ENCODE assay signal across 9 cellular contexts in the genomic region with DNA sequence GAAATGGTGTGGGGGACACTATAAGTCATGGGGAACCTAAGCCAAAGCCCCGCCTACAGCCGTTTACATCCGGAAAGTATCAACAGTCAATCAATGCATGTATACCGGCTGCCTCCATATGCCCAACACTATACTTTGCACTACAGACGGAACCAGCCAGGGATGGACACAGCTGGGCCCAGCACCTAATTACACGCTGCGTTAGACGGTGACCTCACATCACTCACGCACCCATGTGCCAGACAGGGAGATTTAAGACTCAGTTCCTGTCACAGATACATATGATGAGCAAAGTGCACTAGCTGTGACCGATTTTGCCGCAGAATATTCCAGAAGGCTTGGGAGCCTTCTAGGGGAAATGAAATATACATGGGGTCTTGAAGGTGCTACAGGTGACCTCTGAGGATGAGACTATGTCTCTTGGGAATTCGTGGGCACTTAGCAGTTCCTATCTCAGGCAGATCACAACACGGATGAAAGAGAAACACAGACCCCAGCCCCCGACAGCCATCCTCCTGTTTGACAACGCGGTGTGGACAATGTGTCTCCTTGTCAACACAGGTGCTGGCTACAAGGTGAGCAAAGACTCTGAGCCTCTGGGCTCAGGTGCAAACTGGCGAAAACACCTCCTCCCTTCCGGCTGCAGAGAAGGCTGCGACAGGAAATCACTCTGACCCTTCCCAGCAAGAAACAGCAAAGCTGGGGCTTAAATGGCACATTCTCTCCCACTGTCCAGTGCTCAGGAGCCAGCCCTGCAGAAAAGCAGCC. TPM values are rescaled to one million over a fixed set of nuclear protein-coding genes. Genes with fewer than 3 reads are reported as not detected.
A peak's percentile ranks its signal among the peaks of the same experiment; 100 is the strongest.
DNase-seq lines count a peak whose midpoint lies in the region; TF ChIP-seq lines count a peak whose summit lies in the region.
"Had no signal": no experiment of that assay in that cellular context is flagged by ENCODE, and none has a peak within 500 bp of the region (broad histone marks: within the 10 kb centered on the region; RNA-seq: fewer than 3 reads in every experiment).

No MANE protein-coding gene starts in this region.

- H3K4me3 Mint-ChIP-seq in T-helper 1 cell treated with Interleukin-12 subunit alpha and Interleukin-12 subunit beta and Interleukin-4 antibody, amounts not matched to agents 30 μg/mL and 1 μg/mL, for 36 hours: peak overlapping the region; percentile 25
- H3K4me3 Mint-ChIP-seq in immature natural killer cell: peak overlapping the region; percentile 68 to 96 (median 71)

- peaks cover 39 to 92% (median 83%) of the 10 kb centered on the region in 5 donors for H3K4me1 ChIP-seq in subcutaneous abdominal adipose tissue (ENCODE audit: control insufficient read depth in 5 of 5, insufficient read depth in 5 of 5, low read length in 5 of 5)

- TF ChIP-seq CTCF in WI38 (IDR thresholded peaks at IDR 0.05; ENCODE audit: low read depth, low read length): no peak

- DNase-seq in T-helper 1 cell (no peak), immature natural killer cell (no peak), activated gamma-delta T cell (lab: John Stamatoyannopoulos, UW) (no peak), SHP77 treated with DMSO at 0.1 percent for 48 hours (lab: John Stamatoyannopoulos, UW) (no peak)
- DNase-seq in activated CD4-positive, alpha-beta T cell treated with anti-CD3 and anti-CD28 coated beads for 1 hour: no peak
- DNase-seq: foreskin melanocyte had no signal

- H3K9me3 Mint-ChIP-seq in T-helper 1 cell treated with Interleukin-12 subunit alpha and Interleukin-12 subunit beta and Interleukin-4 antibody, amounts not matched to agents 30 μg/mL and 1 μg/mL, for 36 hours: no peaks in the 10 kb centered on the region
- H3K9me3 Mint-ChIP-seq in immature natural killer cell: no peaks in the 10 kb centered on the region

- H3K27me3 ChIP-seq in subcutaneous abdominal adipose tissue (ENCODE audit: control insufficient read depth in 5 of 5, insufficient read depth in 4 of 5, low read length in 5 of 5): no peaks in the 10 kb centered on the region

- H3K4me1 Mint-ChIP-seq in T-helper 1 cell treated with Interleukin-12 subunit alpha and Interleukin-12 subunit beta and Interleukin-4 antibody, amounts not matched to agents 30 μg/mL and 1 μg/mL, for 36 hours (ENCODE audit: low read depth): peaks cover 49% of the 10 kb centered on the region
- peaks cover 72 to 73% of the 10 kb centered on the region in 2 donors for H3K4me1 Mint-ChIP-seq in immature natural killer cell

- peak overlapping the region; percentile 20 for H3K27ac Mint-ChIP-seq in T-helper 1 cell treated with Interleukin-12 subunit alpha and Interleukin-12 subunit beta and Interleukin-4 antibody, amounts not matched to agents 30 μg/mL and 1 μg/mL, for 36 hours
- peak overlapping the region; percentile 89 to 95 (median 90) for H3K27ac Mint-ChIP-seq in immature natural killer cell

- no peaks in the 10 kb centered on the region for H3K9me3 ChIP-seq in subcutaneous abdominal adipose tissue (ENCODE audit: control insufficient read depth in 5 of 5, low read length in 5 of 5)

- peak overlapping the region; percentile 98 for H3K27ac ChIP-seq in subcutaneous abdominal adipose tissue (ENCODE audit: low read depth, low read length)

- H3K36me3 Mint-ChIP-seq in T-helper 1 cell treated with Interleukin-12 subunit alpha and Interleukin-12 subunit beta and Interleukin-4 antibody, amounts not matched to agents 30 μg/mL and 1 μg/mL, for 36 hours (ENCODE audit: low read depth): peaks cover 22% of the 10 kb centered on the region
- H3K36me3 Mint-ChIP-seq in immature natural killer cell: peaks cover 0 to 11% (median 5%) of the 10 kb centered on the region in 3 donors

- peaks cover 0 to 48% (median 39%) of the 10 kb centered on the region in 5 donors for H3K36me3 ChIP-seq in subcutaneous abdominal adipose tissue (ENCODE audit: control insufficient read depth in 5 of 5, insufficient read depth in 5 of 5, low read length in 5 of 5)

- H3K4me3 ChIP-seq in WI38 (ENCODE audit: low read depth, low read length): peak overlapping the region; percentile 44
- H3K4me3 ChIP-seq in subcutaneous abdominal adipose tissue (ENCODE audit: low read depth in 1 of 5, low read length in 5 of 5): peak overlapping the region; percentile 52 to 100 (median 54)

- peak overlapping the region in 4 of 5 donors; percentile 49 to 91 (median 72) for H3K9ac ChIP-seq in subcutaneous abdominal adipose tissue (ENCODE audit: low read length in 5 of 5)

- H3K27me3 Mint-ChIP-seq in T-helper 1 cell treated with Interleukin-12 subunit alpha and Interleukin-12 subunit beta and Interleukin-4 antibody, amounts not matched to agents 30 μg/mL and 1 μg/mL, for 36 hours (ENCODE audit: low read depth): no peaks in the 10 kb centered on the region
- H3K27me3 Mint-ChIP-seq in immature natural killer cell (ENCODE audit: low read depth in 3 of 3): peaks cover 3 to 4% (median 4%) of the 10 kb centered on the region in 3 donors

RNA-seq across cellular contexts. Expression of a gene that starts 8.0 kb away (rescaled TPM):
- polyA plus RNA-seq in immature natural killer cell: 100 to 1,000 TPM in 1 of 3 donors, 10 to 100 TPM in 2; 45.0 to 217 (median 57.2) TPM

RNA-seq across cellular contexts. Expression of a gene that starts 35.0 kb away (rescaled TPM):
- 100 to 1,000 TPM; 628 to 849 (median 821) TPM for polyA plus RNA-seq in immature natural killer cell

RNA-seq across cellular contexts. Expression of a gene that starts 52.7 kb away (rescaled TPM):
- 10 to 100 TPM in 2 of 3 donors, 1 to 10 TPM in 1; 7.3 to 16.2 (median 12.5) TPM for polyA plus RNA-seq in immature natural killer cell
